In the genomic region with DNA sequence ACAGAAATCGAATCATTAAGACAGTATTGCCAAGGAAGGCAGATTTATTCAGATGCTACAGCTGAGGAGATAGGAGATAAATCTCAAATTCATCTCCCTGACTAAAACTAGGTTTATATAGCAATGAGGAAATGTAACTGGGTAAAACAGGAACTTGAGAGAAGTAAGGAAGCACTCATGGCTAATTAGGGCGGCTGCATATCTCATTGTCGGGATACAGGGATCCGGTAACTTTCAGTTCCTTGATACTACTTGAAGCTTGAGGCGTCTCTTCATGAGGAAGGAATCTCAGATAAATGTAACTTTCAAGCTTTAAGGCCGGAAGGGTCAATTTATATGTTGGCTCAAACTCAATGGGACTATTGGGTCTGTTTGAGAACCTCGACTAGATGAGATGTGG, we compare ENCODE assay signal across 17 cellular contexts.
"Had no signal": no experiment of that assay in that cellular context is flagged by ENCODE, and none has a peak within 500 bp of the region (broad histone marks: within the 10 kb centered on the region; RNA-seq: fewer than 3 reads in every experiment).

No MANE protein-coding gene starts in this region.

- ATAC-seq: activated CD8-positive, alpha-beta memory T cell treated with anti-CD3 and anti-CD28 coated beads, Interleukin-2, amount 10 ng/mL, durations not matched to agents 7 days and 5 days; left lobe of liver; pancreas had no signal

- DNase-seq: activated CD4-positive, alpha-beta memory T cell treated with anti-CD3 and anti-CD28 coated beads for 36 hours; activated effector memory CD4-positive, alpha-beta T cell treated with Interleukin-2 at 50 U/mL for 16 hours; activated naive CD4-positive, alpha-beta T cell treated with anti-CD3 and anti-CD28 coated beads, Interleukin-2, amount 50 U/mL, for 16 hours; activated T-cell treated with anti-CD3 and anti-CD28 coated beads, Interleukin-2, amount 50 U/mL, for 24 hours; dorsolateral prefrontal cortex; endodermal cell; islet precursor cell; mammary epithelial cell; naive B cell; pancreas; sigmoid colon; stimulated activated CD4-positive, alpha-beta T cell treated with anti-CD3 and anti-CD28 coated beads, Interleukin-2, amount 100 ng/mL, for 24 hours; stomach; testis; upper lobe of left lung had no signal
